10 cellular contexts compared by ENCODE assay signal in genomic region chr2:21317131-21317530, GRCh38.
DNase-seq lines count a peak whose midpoint lies in the region; ATAC-seq and TF ChIP-seq lines count a peak whose summit lies in the region.
"Had no signal": no experiment of that assay in that cellular context is flagged by ENCODE, and none has a peak within 500 bp of the region (broad histone marks: within the 10 kb centered on the region; RNA-seq: fewer than 3 reads in every experiment).

No MANE protein-coding gene starts in this region.

- H3K27ac Mint-ChIP-seq in nephron progenitor cell, result no peak overlapping the region
- H3K27ac Mint-ChIP-seq: activated naive CD4-positive, alpha-beta T cell treated with anti-CD3 and anti-CD28 coated beads, Interleukin-2, amount 50 U/mL, for 24 hours had no signal

- no peaks in the 10 kb centered on the region for H3K4me1 ChIP-seq in esophagus muscularis mucosa
- H3K4me1 ChIP-seq: BLaER1 treated with 17β-estradiol and CSF1 and Interleukin-3, amounts not matched to agents 10 nM and 100 nM had no signal

- no peak for TF ChIP-seq EP300 in esophagus muscularis mucosa (IDR thresholded peaks at IDR 0.05)

- ATAC-seq in HG03439 (IDR thresholded peaks at IDR 0.05; ENCODE audit: unreplicated experiment), result peak; percentile 86
- ATAC-seq in HG02763 (IDR thresholded peaks at IDR 0.05; ENCODE audit: unreplicated experiment), result no peak

- DNase-seq in NCI-H2029 (lab: John Stamatoyannopoulos, UW) (peak; percentile 12), NCI-H2029 treated with DMSO at 0.1 percent for 48 hours (lab: John Stamatoyannopoulos, UW) (no peak), GM19238 (ENCODE audit: insufficient read length, low spot score) (peak; percentile 17), SHP77 (lab: John Stamatoyannopoulos, UW) (peak; percentile 26 to 48), esophagus muscularis mucosa (ENCODE audit: extremely low spot score) (peak; percentile 82), nephron progenitor cell (peak; percentile 59)

- 25% methylated on average over 10 of the region's 10 CpGs for WGBS in esophagus muscularis mucosa

- TF ChIP-seq POLR2A in esophagus muscularis mucosa (IDR thresholded peaks at IDR 0.05; ENCODE audit: low read depth), result no peak

- H3K9me3 Mint-ChIP-seq in nephron progenitor cell, result no peaks in the 10 kb centered on the region
- H3K9me3 Mint-ChIP-seq: activated naive CD4-positive, alpha-beta T cell treated with anti-CD3 and anti-CD28 coated beads, Interleukin-2, amount 50 U/mL, for 24 hours had no signal

- H3K36me3 ChIP-seq in esophagus muscularis mucosa, result no peaks in the 10 kb centered on the region
- H3K36me3 ChIP-seq: BLaER1 treated with 17β-estradiol and CSF1 and Interleukin-3, amounts not matched to agents 10 nM and 100 nM had no signal

- intact Hi-C loops in esophagus muscularis mucosa (cut with DNase I), result loop anchor here (2.0 to 5.0 kb wide), 2 partner anchors 140 to 275 kb away; partner anchors contain the start of gene APOB

- H3K27me3 Mint-ChIP-seq in nephron progenitor cell (ENCODE audit: low read depth, poor library complexity), result peaks cover 27% of the 10 kb centered on the region

- no peaks in the 10 kb centered on the region for H3K9me3 ChIP-seq in esophagus muscularis mucosa
- H3K9me3 ChIP-seq: BLaER1 treated with 17β-estradiol and CSF1 and Interleukin-3, amounts not matched to agents 10 nM and 100 nM had no signal

- H3K27ac ChIP-seq in esophagus muscularis mucosa (replicated peaks in 1 of 4), result no peak overlapping the region
- H3K27ac ChIP-seq: BLaER1 treated with 17β-estradiol and CSF1 and Interleukin-3, amounts not matched to agents 10 nM and 100 nM had no signal

- no peak overlapping the region for H3K4me3 Mint-ChIP-seq in nephron progenitor cell
- H3K4me3 Mint-ChIP-seq: activated naive CD4-positive, alpha-beta T cell treated with anti-CD3 and anti-CD28 coated beads, Interleukin-2, amount 50 U/mL, for 24 hours had no signal

- no peaks in the 10 kb centered on the region for H3K27me3 ChIP-seq in esophagus muscularis mucosa
- H3K27me3 ChIP-seq: BLaER1 treated with 17β-estradiol and CSF1 and Interleukin-3, amounts not matched to agents 10 nM and 100 nM had no signal

- TF ChIP-seq CTCF in esophagus muscularis mucosa (IDR thresholded peaks at IDR 0.05) (peak; percentile 42 to 65 (median 60)), nephron progenitor cell (IDR thresholded peaks at IDR 0.05) (peak; percentile 77)

- H3K36me3 Mint-ChIP-seq in nephron progenitor cell (ENCODE audit: low read depth), result no peaks in the 10 kb centered on the region
- H3K36me3 Mint-ChIP-seq: activated naive CD4-positive, alpha-beta T cell treated with anti-CD3 and anti-CD28 coated beads, Interleukin-2, amount 50 U/mL, for 24 hours had no signal

- H3K4me1 Mint-ChIP-seq in nephron progenitor cell, result no peaks in the 10 kb centered on the region
- H3K4me1 Mint-ChIP-seq: activated naive CD4-positive, alpha-beta T cell treated with anti-CD3 and anti-CD28 coated beads, Interleukin-2, amount 50 U/mL, for 24 hours had no signal

- no peak overlapping the region for H3K4me3 ChIP-seq in esophagus muscularis mucosa
- H3K4me3 ChIP-seq: BLaER1 treated with 17β-estradiol and CSF1 and Interleukin-3, amounts not matched to agents 10 nM and 100 nM had no signal
